ENCODE assay signal across 8 cellular contexts in the genomic region with DNA sequence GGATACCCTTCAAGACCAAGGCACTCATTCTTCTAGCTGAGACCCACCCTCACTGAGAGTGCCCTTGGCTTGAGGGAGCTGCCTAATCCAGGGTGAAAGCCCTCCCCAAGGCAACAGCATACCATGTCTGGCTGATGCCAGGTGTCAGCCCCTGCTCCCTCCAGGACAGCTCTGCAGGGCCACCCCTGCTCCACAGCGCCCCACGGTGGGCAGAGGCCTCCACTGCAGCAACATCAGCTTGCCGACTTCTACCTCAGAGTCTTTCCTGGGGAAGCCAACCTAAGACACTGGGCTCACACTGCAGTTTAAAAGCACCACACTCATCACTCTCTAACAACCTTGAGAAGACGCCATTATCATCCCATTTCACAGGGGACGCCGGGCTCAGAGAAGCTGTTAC. TPM values are rescaled to one million over a fixed set of nuclear protein-coding genes. Genes with fewer than 3 reads are reported as not detected.
DNase-seq lines count a peak whose midpoint lies in the region; ATAC-seq, FAIRE-seq and TF ChIP-seq lines count a peak whose summit lies in the region.

No MANE protein-coding gene starts in this region.

- peak; percentile 61 for TF ChIP-seq CTCF in BJ (IDR thresholded peaks at IDR 0.05; ENCODE audit: insufficient read depth, low read depth, low read length)
- TF ChIP-seq CTCF in GM20000 (IDR thresholded peaks at IDR 0.05; ENCODE audit: extremely low read depth, missing control alignments), result peak; percentile 50
- TF ChIP-seq CTCF in VCaP (conservative IDR thresholded peaks at IDR 0.05), result peak; percentile 67
- TF ChIP-seq CTCF in endothelial cell of umbilical vein (IDR thresholded peaks at IDR 0.05; ENCODE audit: extremely low read depth in 1 of 2, insufficient read depth in 1 of 2, low read depth in 1 of 2, low read length in 2 of 2), result peak; percentile 69 to 79
- TF ChIP-seq CTCF in gastrocnemius medialis (IDR thresholded peaks at IDR 0.05 in 4 of 5, conservative IDR thresholded peaks at IDR 0.05 in 1 of 5), result peak; percentile 18 to 54 (median 36)

- H2AFZ ChIP-seq in endothelial cell of umbilical vein (ENCODE audit: low read depth, low read length), result no peak overlapping the region

- TF ChIP-seq POLR2A in endothelial cell of umbilical vein (IDR thresholded peaks at IDR 0.05; ENCODE audit: low read depth, low read length), result no peak
- TF ChIP-seq POLR2A in gastrocnemius medialis (IDR thresholded peaks at IDR 0.05), result no peak

- CTCF ChIA-PET in BJ (lab: Yijun Ruan, JAX), result interaction anchor here (0.6 to 1.2 kb wide), 5 partner anchors 8 to 86 kb away, joined by 3 to 5 read pairs (median 3); no protein-coding TSS in a partner anchor
- CTCF ChIA-PET in endothelial cell of umbilical vein (lab: Charles Lee), result interaction anchor here (0.8 to 2.1 kb wide), 14 partner anchors 9 to 439 kb away, joined by 3 to 10 read pairs (median 6); a partner anchor contains a TSS

- H3K27ac ChIP-seq in VCaP (no peak overlapping the region), endothelial cell of umbilical vein (ENCODE audit: insufficient read depth, low read depth, low read length) (no peak overlapping the region), gastrocnemius medialis (no peak overlapping the region)

- no peaks in the 10 kb centered on the region for H3K79me2 ChIP-seq in endothelial cell of umbilical vein (ENCODE audit: control insufficient read depth, insufficient read depth, low read length)

- H3K4me3 ChIP-seq in BJ (ENCODE audit: low read depth, low read length), result no peak overlapping the region
- H3K4me3 ChIP-seq in endothelial cell of umbilical vein (replicated peaks in 1 of 3; ENCODE audit: insufficient read depth in 1 of 3, low read depth in 1 of 3, low read length in 3 of 3), result no peak overlapping the region
- H3K4me3 ChIP-seq in gastrocnemius medialis, result no peak overlapping the region

- H3K36me3 ChIP-seq in BJ (ENCODE audit: control insufficient read depth, insufficient read depth, low read length), result peaks cover 6% of the 10 kb centered on the region
- no peaks in the 10 kb centered on the region for H3K36me3 ChIP-seq in endothelial cell of umbilical vein (ENCODE audit: control insufficient read depth in 2 of 2, extremely low read depth in 1 of 2, insufficient read depth in 2 of 2, low read length in 2 of 2)
- no peaks in the 10 kb centered on the region for H3K36me3 ChIP-seq in gastrocnemius medialis

- intact Hi-C loops in endothelial cell of umbilical vein (cut with micrococcal nuclease) (no loop called here), gastrocnemius medialis (cut with DNase I; ENCODE audit: low total_unique reads) (no loop called here)

- no peak overlapping the region for H3K9ac ChIP-seq in endothelial cell of umbilical vein (replicated peaks; ENCODE audit: extremely low read depth, insufficient read depth, low read length)

- DNase-seq in BJ (ENCODE audit: low read depth), result no peak
- DNase-seq in GM20000 (ENCODE audit: low spot score), result peak; percentile 51
- peak; percentile 35 for DNase-seq in endothelial cell of umbilical vein (ENCODE audit: low read depth, low spot score)
- no peak for DNase-seq in gastrocnemius medialis
- no peak for DNase-seq in RCC 7860 (ENCODE audit: low spot score)

- POLR2A ChIA-PET in BJ (lab: Charles Lee) (no interaction called here), endothelial cell of umbilical vein (lab: Charles Lee) (interaction anchor here (0.5 kb wide), 1 partner anchor 11 kb away, joined by 4 read pairs; no protein-coding TSS in a partner anchor)

- no peaks in the 10 kb centered on the region for H3K27me3 ChIP-seq in BJ (ENCODE audit: control insufficient read depth, insufficient read depth, low read length)
- no peaks in the 10 kb centered on the region for H3K27me3 ChIP-seq in endothelial cell of umbilical vein (ENCODE audit: control insufficient read depth in 2 of 2, insufficient read depth in 2 of 2, low read length in 2 of 2)
- H3K27me3 ChIP-seq in gastrocnemius medialis, result no peaks in the 10 kb centered on the region

- in situ Hi-C loops in gastrocnemius medialis (cut with MboI; ENCODE audit: low sequenced_read_pairs in 4 of 4), result no loop called here

- H3K9me1 ChIP-seq in endothelial cell of umbilical vein (replicated peaks; ENCODE audit: control insufficient read depth, extremely low read depth, insufficient read depth, low read length), result no peaks in the 10 kb centered on the region

- no TSS peak for BruUV-seq in endothelial cell of umbilical vein (replicated peaks; lab: Mats Ljungman, UMichigan)

- H4K20me1 ChIP-seq in endothelial cell of umbilical vein (replicated peaks; ENCODE audit: control insufficient read depth, extremely low read depth, insufficient read depth, low read length), result no peaks in the 10 kb centered on the region

- H3K9me3 ChIP-seq in endothelial cell of umbilical vein (replicated peaks; ENCODE audit: control insufficient read depth, insufficient read depth, low read length) (no peaks in the 10 kb centered on the region), gastrocnemius medialis (no peaks in the 10 kb centered on the region)

- no peak overlapping the region for H3K4me2 ChIP-seq in endothelial cell of umbilical vein (ENCODE audit: insufficient read depth, low read length)

- no peaks in the 10 kb centered on the region for H3K4me1 ChIP-seq in endothelial cell of umbilical vein (ENCODE audit: control insufficient read depth, extremely low read depth, insufficient read depth, low read length)
- no peaks in the 10 kb centered on the region for H3K4me1 ChIP-seq in gastrocnemius medialis

- dilution Hi-C loops in endothelial cell of umbilical vein (cut with MboI; ENCODE audit: extremely low pct_ligation_motif_present, low sequenced_read_pairs), result no loop called here

- FAIRE-seq in endothelial cell of umbilical vein (lab: Jason Lieb, UNC) (peak; percentile 18), RCC 7860 (lab: Jason Lieb, UNC) (no peak)

- ATAC-seq in gastrocnemius medialis, result no peak
- ATAC-seq in GM19463 (IDR thresholded peaks at IDR 0.05; ENCODE audit: unreplicated experiment), result no peak
- no peak for ATAC-seq in HG02938 (IDR thresholded peaks at IDR 0.05; ENCODE audit: unreplicated experiment)

TF ChIP-seq in endothelial cell of umbilical vein, 7 proteins besides CTCF, POLR2A, EP300 and RAD21:
- TF ChIP-seq, protein P1, sequence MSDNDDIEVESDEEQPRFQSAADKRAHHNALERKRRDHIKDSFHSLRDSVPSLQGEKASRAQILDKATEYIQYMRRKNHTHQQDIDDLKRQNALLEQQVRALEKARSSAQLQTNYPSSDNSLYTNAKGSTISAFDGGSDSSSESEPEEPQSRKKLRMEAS (IDR thresholded peaks at IDR 0.05; ENCODE audit: insufficient read depth, insufficient read length), result no peak

RNA-seq across cellular contexts. Expression of a gene that starts 29.0 kb away (rescaled TPM):
- polyA plus RNA-seq in BJ (2011; rRNA removed) (19.2 and 22.1 TPM in 2 replicates), endothelial cell of umbilical vein (16.3 and 17.0 TPM in 2 replicates)
- polyA minus RNA-seq in BJ (2011; rRNA and poly(A)+ RNA removed), result 11.1 and 15.1 TPM in 2 replicates
- total RNA-seq in endothelial cell of umbilical vein (9.0 and 11.2 TPM in 2 replicates), gastrocnemius medialis (1 to 10 TPM; 1.3 to 2.0 (median 1.8) TPM)
- 16.8 and 16.9 TPM in 2 replicates for polyA plus RNA-seq in endothelial cell of umbilical vein (2011; cell fraction: cytosol; rRNA removed)
- polyA plus RNA-seq in endothelial cell of umbilical vein (2011; cell fraction: nucleus; rRNA removed), result 8.7 and 9.5 TPM in 2 replicates
- polyA plus RNA-seq in endothelial cell of umbilical vein (2012), result 10.9 and 11.2 TPM in 2 replicates
- polyA minus RNA-seq in endothelial cell of umbilical vein, result 13.4 and 13.8 TPM in 2 replicates
- polyA minus RNA-seq in endothelial cell of umbilical vein (2011; cell fraction: cytosol; rRNA and poly(A)+ RNA removed), result not detected
- 2.4 and 2.7 TPM in 2 replicates for polyA minus RNA-seq in endothelial cell of umbilical vein (2011; cell fraction: nucleus; rRNA and poly(A)+ RNA removed)

RNA-seq across cellular contexts. Expression of a gene that starts 45.3 kb away (rescaled TPM):
- polyA plus RNA-seq in BJ (2011; rRNA removed) (64.4 and 86.3 TPM in 2 replicates), endothelial cell of umbilical vein (37.7 and 46.2 TPM in 2 replicates)
- polyA minus RNA-seq in BJ (2011; rRNA and poly(A)+ RNA removed), result 20.5 and 26.6 TPM in 2 replicates
- total RNA-seq in endothelial cell of umbilical vein (63.9 and 64.5 TPM in 2 replicates), gastrocnemius medialis (10 to 100 TPM; 37.3 to 45.9 (median 39.8) TPM)
- polyA plus RNA-seq in endothelial cell of umbilical vein (2011; cell fraction: cytosol; rRNA removed), result 51.2 and 52.3 TPM in 2 replicates
- 43.0 and 55.9 TPM in 2 replicates for polyA plus RNA-seq in endothelial cell of umbilical vein (2011; cell fraction: nucleus; rRNA removed)
- 35.2 and 38.2 TPM in 2 replicates for polyA plus RNA-seq in endothelial cell of umbilical vein (2012)
- 32.5 and 34.4 TPM in 2 replicates for polyA minus RNA-seq in endothelial cell of umbilical vein
- polyA minus RNA-seq in endothelial cell of umbilical vein (2011; cell fraction: cytosol; rRNA and poly(A)+ RNA removed), result 12.3 TPM
- polyA minus RNA-seq in endothelial cell of umbilical vein (2011; cell fraction: nucleus; rRNA and poly(A)+ RNA removed), result 20.3 and 24.5 TPM in 2 replicates

RNA-seq across cellular contexts. Expression of a gene that starts 50.3 kb away (rescaled TPM):
- polyA plus RNA-seq in BJ (2011; rRNA removed) (0.09 TPM in 2 replicates), endothelial cell of umbilical vein (0.57 and 0.95 TPM in 2 replicates)
- polyA minus RNA-seq in BJ (2011; rRNA and poly(A)+ RNA removed), result not detected in 2 replicates
- total RNA-seq in endothelial cell of umbilical vein (0.49 TPM in 1 of 2 replicates, not detected in the other), gastrocnemius medialis (not detected)
- 0.19 and 0.55 TPM in 2 replicates for polyA plus RNA-seq in endothelial cell of umbilical vein (2011; cell fraction: cytosol; rRNA removed)
- 0.17 and 0.21 TPM in 2 replicates for polyA plus RNA-seq in endothelial cell of umbilical vein (2011; cell fraction: nucleus; rRNA removed)
- 0.23 and 0.44 TPM in 2 replicates for polyA plus RNA-seq in endothelial cell of umbilical vein (2012)
- not detected in 2 replicates for polyA minus RNA-seq in endothelial cell of umbilical vein
- 2.5 TPM for polyA minus RNA-seq in endothelial cell of umbilical vein (2011; cell fraction: cytosol; rRNA and poly(A)+ RNA removed)
- polyA minus RNA-seq in endothelial cell of umbilical vein (2011; cell fraction: nucleus; rRNA and poly(A)+ RNA removed), result not detected in 2 replicates

Comparison
In these comparisons a context has a peak if more than half of its experiments do, and no peak if none do; other contexts are left out.
1. DNase-seq: peak in GM20000 (single experiment) and endothelial cell of umbilical vein (single experiment); none in BJ (single experiment), gastrocnemius medialis (0 of 2) and RCC 7860 (single experiment).
2. Peak in every context shown above with its lines, with median percentiles within 50 percentile points of each other: CTCF ChIP-seq.